In the genomic region with DNA sequence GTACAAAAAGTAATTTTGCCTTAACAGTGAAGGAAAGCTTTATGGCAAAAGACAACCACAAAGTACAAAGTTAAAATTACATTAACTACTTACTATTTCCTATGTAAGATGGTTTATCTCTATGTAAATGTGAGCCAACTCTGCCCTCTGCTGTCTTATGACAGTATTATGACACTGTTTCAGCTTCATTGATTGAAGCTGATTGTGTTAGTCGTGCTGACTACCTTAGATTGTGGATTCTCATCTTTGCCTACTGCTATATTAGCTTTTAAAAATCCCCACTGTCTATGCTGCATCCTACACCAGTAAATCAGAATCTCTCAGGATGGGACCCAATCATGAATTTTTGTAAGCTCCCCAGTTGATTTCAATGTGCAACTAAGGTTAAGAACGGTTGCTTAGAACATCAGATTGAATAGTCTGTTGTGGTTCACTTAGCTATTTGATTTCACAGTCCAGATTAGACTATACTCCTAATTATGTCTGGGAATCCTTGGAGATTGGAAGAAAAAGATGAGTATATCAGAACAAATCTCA, we compare ENCODE assay signal across 8 cellular contexts. TPM values are rescaled to one million over a fixed set of nuclear protein-coding genes. Genes with fewer than 3 reads are reported as not detected.
DNase-seq lines count a peak whose midpoint lies in the region; ATAC-seq and TF ChIP-seq lines count a peak whose summit lies in the region.

No MANE protein-coding gene starts in this region.

- no TSS peak for BruUV-seq in HCT116 (replicated peaks; lab: Mats Ljungman, UMichigan)

- no peaks in the 10 kb centered on the region for H3K36me3 Mint-ChIP-seq in T-helper 2 cell treated with Interferon-gamma antibody and Interleukin-4, amounts not matched to agents 5 μg/mL and 100 μg/mL, for 36 hours (ENCODE audit: low read depth)

- no peak overlapping the region for H3K4me3 Mint-ChIP-seq in T-helper 2 cell treated with Interferon-gamma antibody and Interleukin-4, amounts not matched to agents 5 μg/mL and 100 μg/mL, for 36 hours

- H3K9me3 Mint-ChIP-seq in T-helper 2 cell treated with Interferon-gamma antibody and Interleukin-4, amounts not matched to agents 5 μg/mL and 100 μg/mL, for 36 hours = no peaks in the 10 kb centered on the region

- RAD21 ChIA-PET in HCT116 (lab: Charles Lee; ENCODE audit: low non-redundant PET in 1 of 2, low total read pairs in 2 of 2, uncharacterized antibody in 2 of 2, unreplicated experiment in 2 of 2) = interaction anchor here (0.5 to 1.9 kb wide), 8 partner anchors 19 to 373 kb away, joined by 3 to 29 read pairs (median 6); no protein-coding TSS in a partner anchor

- H3K4me2 ChIP-seq in HCT116 (ENCODE audit: low read length) (no peak overlapping the region), smooth muscle cell (no peak overlapping the region)

- TF ChIP-seq POLR2A in HCT116 (IDR thresholded peaks at IDR 0.05; ENCODE audit: borderline replicate concordance, extremely low read depth, insufficient read depth, insufficient read length) (no peak), adrenal gland (IDR thresholded peaks at IDR 0.05) (no peak)

- no peak overlapping the region for H3K27ac ChIP-seq in HCT116 (ENCODE audit: low read depth, low read length)
- H3K27ac ChIP-seq in adrenal gland = no peak overlapping the region
- H3K27ac ChIP-seq in right cardiac atrium (ENCODE audit: low read length) = no peak overlapping the region
- no peak overlapping the region for H3K27ac ChIP-seq in smooth muscle cell (ENCODE audit: low read depth)

- TF ChIP-seq RAD21 in HCT116 (IDR thresholded peaks at IDR 0.05; ENCODE audit: low read depth) = peak; percentile 88

- H2AFZ ChIP-seq in HCT116 (ENCODE audit: low read depth, low read length, poor library complexity, severe bottlenecking) = no peak overlapping the region
- no peak overlapping the region for H2AFZ ChIP-seq in smooth muscle cell (ENCODE audit: low read depth)

- no peaks in the 10 kb centered on the region for H3K36me3 ChIP-seq in HCT116 (ENCODE audit: control insufficient read depth in 1 of 2, insufficient read depth in 2 of 2, low read length in 2 of 2)
- no peaks in the 10 kb centered on the region for H3K36me3 ChIP-seq in adrenal gland (replicated peaks in 1 of 2)
- no peaks in the 10 kb centered on the region for H3K36me3 ChIP-seq in smooth muscle cell (ENCODE audit: low read depth)

- intact Hi-C loops in HCT116 (cut with micrococcal nuclease) (loop anchor here (5.0 kb wide), 5 partner anchors 70 to 550 kb away; no protein-coding TSS in a partner anchor), adrenal gland (cut with DNase I) (loop anchor here in 1 of 2 donors (5.0 kb wide), 1 partner anchor 220 kb away; no protein-coding TSS in a partner anchor), right cardiac atrium (cut with DNase I) (loop anchor here in 2 of 4 donors (5.0 to 10.0 kb wide), 2 partner anchors 70 to 227 kb away; no protein-coding TSS in a partner anchor)

- H3K9ac ChIP-seq in HCT116 (ENCODE audit: low read length) = no peak overlapping the region
- H3K9ac ChIP-seq in smooth muscle cell (ENCODE audit: low read depth) = no peak overlapping the region

- POLR2A ChIA-PET in HCT116 (lab: Charles Lee) = interaction anchor here (1.1 to 1.2 kb wide), 2 partner anchors 69 to 92 kb away, joined by 3 to 5 read pairs; no protein-coding TSS in a partner anchor

- H3K27me3 ChIP-seq in HCT116 (ENCODE audit: insufficient read depth, low read length) (no peaks in the 10 kb centered on the region), adrenal gland (peaks cover 9% of the 10 kb centered on the region), right cardiac atrium (ENCODE audit: control insufficient read depth, insufficient read depth) (no peaks in the 10 kb centered on the region), smooth muscle cell (ENCODE audit: low read depth) (peaks cover 12% of the 10 kb centered on the region)

- ATAC-seq in HCT116 = peak; percentile 98
- ATAC-seq in right cardiac atrium = peak; percentile 41 to 71
- no peak for ATAC-seq in GM18519 (IDR thresholded peaks at IDR 0.05; ENCODE audit: low FRiP score, unreplicated experiment)

- H3K79me2 ChIP-seq in HCT116 (ENCODE audit: insufficient read depth, low read length) (no peaks in the 10 kb centered on the region), smooth muscle cell (ENCODE audit: low read depth) (no peaks in the 10 kb centered on the region)

- no peak overlapping the region for H3K4me3 ChIP-seq in HCT116 (replicated peaks in 1 of 2; ENCODE audit: low read depth in 1 of 2, low read length in 2 of 2)
- H3K4me3 ChIP-seq in adrenal gland = no peak overlapping the region
- no peak overlapping the region for H3K4me3 ChIP-seq in right cardiac atrium (ENCODE audit: low read length)
- no peak overlapping the region for H3K4me3 ChIP-seq in smooth muscle cell

- no peaks in the 10 kb centered on the region for H3K4me1 Mint-ChIP-seq in T-helper 2 cell treated with Interferon-gamma antibody and Interleukin-4, amounts not matched to agents 5 μg/mL and 100 μg/mL, for 36 hours (ENCODE audit: low read depth)

- H3K4me1 ChIP-seq in HCT116 (ENCODE audit: control insufficient read depth in 1 of 2, insufficient read depth in 2 of 2, low read length in 2 of 2) = no peaks in the 10 kb centered on the region
- H3K4me1 ChIP-seq in adrenal gland (replicated peaks in 1 of 2) = no peaks in the 10 kb centered on the region
- no peaks in the 10 kb centered on the region for H3K4me1 ChIP-seq in right cardiac atrium (ENCODE audit: control insufficient read depth, insufficient read depth, low read length)
- H3K4me1 ChIP-seq in smooth muscle cell (ENCODE audit: low read depth) = no peaks in the 10 kb centered on the region

- 43 to 46% (median 44%) methylated on average over 2 of the region's 2 CpGs for WGBS in adrenal gland, 4 donors
- WGBS in right cardiac atrium = 46% methylated on average over 2 of the region's 2 CpGs
- 61% methylated on average over 2 of the region's 2 CpGs for WGBS in smooth muscle cell (ENCODE audit: low lambda C conversion rate)

- TF ChIP-seq CTCF in HCT116 (IDR thresholded peaks at IDR 0.05 in 2 of 3, conservative IDR thresholded peaks at IDR 0.05 in 1 of 3; ENCODE audit: borderline replicate concordance in 1 of 3, insufficient read depth in 1 of 3, low read depth in 2 of 3, low read length in 2 of 3) = peak; percentile 35 to 85 (median 65)
- TF ChIP-seq CTCF in adrenal gland (IDR thresholded peaks at IDR 0.05) = peak; percentile 34 to 83 (median 74)
- peak; percentile 68 for TF ChIP-seq CTCF in smooth muscle cell (IDR thresholded peaks at IDR 0.05; ENCODE audit: borderline replicate concordance, insufficient read depth, poor library complexity, severe bottlenecking)

- H3K27ac Mint-ChIP-seq in T-helper 2 cell treated with Interferon-gamma antibody and Interleukin-4, amounts not matched to agents 5 μg/mL and 100 μg/mL, for 36 hours = no peak overlapping the region

- no peaks in the 10 kb centered on the region for H3K9me2 ChIP-seq in HCT116 (ENCODE audit: insufficient read depth)

- no peaks in the 10 kb centered on the region for H4K20me1 ChIP-seq in HCT116 (ENCODE audit: insufficient read depth)
- H4K20me1 ChIP-seq in smooth muscle cell (ENCODE audit: low read depth) = no peaks in the 10 kb centered on the region

- peak in 3 of 5 experiments; percentile 4 to 67 (median 19) for DNase-seq in T-helper 2 cell
- DNase-seq in T-helper 2 cell treated with Interferon-gamma antibody and Interleukin-4, amounts not matched to agents 5 μg/mL and 100 μg/mL, for 36 hours (ENCODE audit: low spot score) = no peak
- DNase-seq in HCT116 (ENCODE audit: low read depth, low spot score) = peak; percentile 59
- DNase-seq in NCI-H345 treated with DMSO at 0.1 percent for 48 hours (lab: John Stamatoyannopoulos, UW; ENCODE audit: unreplicated experiment) = peak; percentile 74
- peak in 4 of 7 donors; percentile 34 to 55 (median 43) for DNase-seq in adrenal gland
- DNase-seq in right cardiac atrium = no peak
- DNase-seq in smooth muscle cell (lab: John Stamatoyannopoulos, UW; ENCODE audit: unreplicated experiment) = no peak

- CTCF ChIA-PET in HCT116 (lab: Charles Lee) = interaction anchor here (0.6 to 4.2 kb wide), 24 partner anchors 9 to 548 kb away, joined by 3 to 98 read pairs (median 6); partner anchors contain the start of gene SPTB

- H3K27me3 Mint-ChIP-seq in T-helper 2 cell treated with Interferon-gamma antibody and Interleukin-4, amounts not matched to agents 5 μg/mL and 100 μg/mL, for 36 hours (ENCODE audit: low read depth) = peaks cover 27% of the 10 kb centered on the region

- no peaks in the 10 kb centered on the region for H3F3A ChIP-seq in smooth muscle cell (ENCODE audit: low read depth)

- no peaks in the 10 kb centered on the region for H3K9me3 ChIP-seq in HCT116 (ENCODE audit: control insufficient read depth in 1 of 2, insufficient read depth in 1 of 2, low read depth in 1 of 2, low read length in 2 of 2)
- H3K9me3 ChIP-seq in adrenal gland (replicated peaks in 1 of 3) = no peaks in the 10 kb centered on the region
- H3K9me3 ChIP-seq in right cardiac atrium (ENCODE audit: control insufficient read depth, low read length) = no peaks in the 10 kb centered on the region
- H3K9me3 ChIP-seq in smooth muscle cell (replicated peaks; ENCODE audit: low read depth) = no peaks in the 10 kb centered on the region

TF ChIP-seq in HCT116, 20 proteins besides CTCF, POLR2A, EP300 and RAD21 (continues in another document):
- TF ChIP-seq CBX3 (IDR thresholded peaks at IDR 0.05; ENCODE audit: low read depth) (no peak), SRF (IDR thresholded peaks at IDR 0.05; ENCODE audit: low read depth) (no peak), YY1 (IDR thresholded peaks at IDR 0.05; ENCODE audit: extremely low read depth, insufficient replicate concordance, low read depth, low read length) (no peak), JUND (IDR thresholded peaks at IDR 0.05) (no peak)

RNA-seq across cellular contexts. Expression of gene SPTB, which starts 12.2 kb away (rescaled TPM):
- total RNA-seq in HCT116 (2021; ENCODE audit: unreplicated experiment) (4.2 TPM), adrenal gland (1 to 10 TPM in 3 of 8 donors, under 1 TPM in 5; 0.18 to 6.1 (median 0.58) TPM), right cardiac atrium (10 to 100 TPM; 79.4 to 96.5 (median 83.4) TPM), smooth muscle cell (0.18 and 3.3 TPM in 2 replicates)
- polyA plus RNA-seq in HCT116 (2012) = 4.2 TPM in 2 replicates
- polyA plus RNA-seq in adrenal gland (10 to 100 TPM in 1 of 3 donors, 1 to 10 TPM in 2; 1.1 to 14.5 (median 1.3) TPM), right cardiac atrium (68.4 TPM), smooth muscle cell (0.25 and 0.70 TPM in 2 replicates)

RNA-seq across cellular contexts. Expression of gene CHURC1, which starts 22.3 kb away (rescaled TPM):
- 47.5 TPM for total RNA-seq in HCT116 (2021; ENCODE audit: unreplicated experiment)
- 23.0 and 27.3 TPM in 2 replicates for polyA plus RNA-seq in HCT116 (2012)
- 100 to 1,000 TPM in 1 of 8 donors, 10 to 100 TPM in 7; 54.4 to 101 (median 74.2) TPM for total RNA-seq in adrenal gland
- 10 to 100 TPM; 36.7 to 97.0 (median 46.4) TPM for polyA plus RNA-seq in adrenal gland
- total RNA-seq in right cardiac atrium = 100 to 1,000 TPM in 1 of 4 donors, 10 to 100 TPM in 3; 78.6 to 114 (median 92.7) TPM
- 55.5 TPM for polyA plus RNA-seq in right cardiac atrium
- total RNA-seq in smooth muscle cell = 31.8 and 48.8 TPM in 2 replicates
- polyA plus RNA-seq in smooth muscle cell = 102 and 121 TPM in 2 replicates

RNA-seq across cellular contexts. Expression of gene GPX2, which starts 50.6 kb away (rescaled TPM):
- 0.61 TPM for total RNA-seq in HCT116 (2021; ENCODE audit: unreplicated experiment)
- 0.10 and 0.22 TPM in 2 replicates for polyA plus RNA-seq in HCT116 (2012)
- under 1 TPM in 2 of 8 donors, not detected in 6; 0.31 to 0.36 TPM for total RNA-seq in adrenal gland
- 1 to 10 TPM in 1 of 3 donors, under 1 TPM in 1, not detected in 1; 0.73 to 1.4 TPM for polyA plus RNA-seq in adrenal gland
- not detected for total RNA-seq in right cardiac atrium
- 0.23 TPM for polyA plus RNA-seq in right cardiac atrium
- total RNA-seq in smooth muscle cell = 0.85 and 3.6 TPM in 2 replicates
- polyA plus RNA-seq in smooth muscle cell = 0.30 and 1.3 TPM in 2 replicates

Comparison
In these comparisons a context has a peak if more than half of its experiments do, and no peak if none do; other contexts are left out.
1. DNase-seq: peak in T-helper 2 cell (3 of 5), HCT116 (single experiment), NCI-H345 treated with DMSO at 0.1 percent for 48 hours (single experiment) and adrenal gland (4 of 7); none in T-helper 2 cell treated with Interferon-gamma antibody and Interleukin-4, amounts not matched to agents 5 μg/mL and 100 μg/mL, for 36 hours (single experiment), right cardiac atrium (0 of 3) and smooth muscle cell (single experiment).
2. RNA of gene SPTB, which starts 12.2 kb away (total RNA-seq): 79.4 to 96.5 TPM in right cardiac atrium; 4.2 TPM in HCT116 (single experiment), 0.18 to 3.3 TPM in smooth muscle cell and 0.18 to 6.1 TPM in adrenal gland; every median in the first group is over 10 times any median in the second.
3. Peak in every context shown above with its lines, with median percentiles within 50 percentile points of each other: CTCF ChIP-seq.